ENCODE assay signal across 8 cellular contexts in genomic region chr17:49193513-49194296, GRCh38. TPM values are rescaled to one million over a fixed set of nuclear protein-coding genes. Genes with fewer than 3 reads are reported as not detected.
A peak's percentile ranks its signal among the peaks of the same experiment; 100 is the strongest.
DNase-seq lines count a peak whose midpoint lies in the region; ATAC-seq and TF ChIP-seq lines count a peak whose summit lies in the region.

No MANE protein-coding gene starts in this region.

- ATAC-seq in CD4-positive, alpha-beta T cell (ENCODE audit: poor library complexity) = no peak
- no peak for ATAC-seq in GM21390 (IDR thresholded peaks at IDR 0.05; ENCODE audit: unreplicated experiment)

- CTCF ChIA-PET in CD4-positive, alpha-beta T cell (lab: Charles Lee) = interaction anchor here (0.6 to 4.9 kb wide), 5 partner anchors 13 to 36 kb away, joined by 3 to 46 read pairs (median 5); no protein-coding TSS in a partner anchor

- H2AFZ ChIP-seq in parathyroid adenoma = peak overlapping the region; percentile 99

- no peaks in the 10 kb centered on the region for H3K9me3 Mint-ChIP-seq in CD4-positive, alpha-beta T cell

- H3K36me3 Mint-ChIP-seq in CD4-positive, alpha-beta T cell (ENCODE audit: low read depth) = peaks cover 16% of the 10 kb centered on the region

- H3K27ac Mint-ChIP-seq in CD4-positive, alpha-beta T cell = peak overlapping the region; percentile 98

- POLR2A ChIA-PET in CD4-positive, alpha-beta T cell (lab: Charles Lee) = interaction anchor here (0.9 to 4.2 kb wide), 9 partner anchors 12 to 38 kb away, joined by 3 to 64 read pairs (median 21); partner anchors contain the start of genes ABI3 and GNGT2

- H3K27me3 Mint-ChIP-seq in CD4-positive, alpha-beta T cell = peaks cover 10% of the 10 kb centered on the region

- no peaks in the 10 kb centered on the region for H3K79me2 ChIP-seq in parathyroid adenoma

- peak overlapping the region; percentile 77 for H3K4me3 ChIP-seq in left ventricle myocardium inferior
- H3K4me3 ChIP-seq in parathyroid adenoma (ENCODE audit: low read depth, low read length) = peak overlapping the region; percentile 99

- H3K9me3 ChIP-seq in CD4-positive, alpha-beta T cell (ENCODE audit: control insufficient read depth, low read length) = no peaks in the 10 kb centered on the region
- no peaks in the 10 kb centered on the region for H3K9me3 ChIP-seq in left ventricle myocardium inferior (replicated peaks)
- H3K9me3 ChIP-seq in parathyroid adenoma (ENCODE audit: control insufficient read depth, low read length) = no peaks in the 10 kb centered on the region

- peak in 2 of 10 experiments; percentile 4 to 15 for DNase-seq in CD4-positive, alpha-beta T cell
- DNase-seq in GM19240 (ENCODE audit: insufficient read length, low spot score) (peak; percentile 22), NCI-H82 treated with DMSO at 0.1 percent for 48 hours (lab: John Stamatoyannopoulos, UW; ENCODE audit: unreplicated experiment) (peak; percentile 64), amniotic epithelial cell (ENCODE audit: low read depth) (peak; percentile 79), left ventricle myocardium inferior (no peak), HuH-7.5 (ENCODE audit: low spot score) (no peak)

- H3K27ac ChIP-seq in CD4-positive, alpha-beta T cell (ENCODE audit: low read depth, low read length) = peak overlapping the region; percentile 92
- H3K27ac ChIP-seq in left ventricle myocardium inferior (replicated peaks) (peak overlapping the region; percentile 97), parathyroid adenoma (peak overlapping the region; percentile 96)

- H3K36me3 ChIP-seq in left ventricle myocardium inferior (no peaks in the 10 kb centered on the region), parathyroid adenoma (ENCODE audit: control insufficient read depth, insufficient read depth, low read length) (no peaks in the 10 kb centered on the region)

- no peak overlapping the region for H3K9ac ChIP-seq in parathyroid adenoma

- intact Hi-C loops in CD4-positive, alpha-beta T cell (cut with DNase I, micrococcal nuclease) = loop anchor here (2.0 to 10.0 kb wide), 5 partner anchors 17 to 301 kb away; partner anchors contain the start of genes ABI3 (in 1 of the 2), ATP5MC1 (in 1 of the 2), GNGT2 (in 1 of the 2) and PHOSPHO1 (in 1 of the 2)
- intact Hi-C loops in left ventricle myocardium inferior (cut with micrococcal nuclease) = no loop called here

- H3K4me1 ChIP-seq in left ventricle myocardium inferior = peaks cover 20% of the 10 kb centered on the region
- H3K4me1 ChIP-seq in parathyroid adenoma = no peaks in the 10 kb centered on the region

- H3K27me3 ChIP-seq in CD4-positive, alpha-beta T cell (ENCODE audit: control insufficient read depth, insufficient read depth, low read length) = no peaks in the 10 kb centered on the region
- no peaks in the 10 kb centered on the region for H3K27me3 ChIP-seq in left ventricle myocardium inferior (ENCODE audit: low read depth)
- no peaks in the 10 kb centered on the region for H3K27me3 ChIP-seq in parathyroid adenoma (ENCODE audit: control insufficient read depth, insufficient read depth, low read length)

- H3K4me1 Mint-ChIP-seq in CD4-positive, alpha-beta T cell (ENCODE audit: low read depth) = peaks cover 33% of the 10 kb centered on the region

- H3K4me2 ChIP-seq in parathyroid adenoma (ENCODE audit: low read length) = peak overlapping the region; percentile 95

- no peak for TF ChIP-seq CTCF in CD4-positive, alpha-beta T cell (IDR thresholded peaks at IDR 0.05)
- no peak for TF ChIP-seq CTCF in left ventricle myocardium inferior (IDR thresholded peaks at IDR 0.05; ENCODE audit: borderline replicate concordance)
- no peak for TF ChIP-seq CTCF in parathyroid adenoma (IDR thresholded peaks at IDR 0.05)

- peak overlapping the region; percentile 93 for H3K4me3 Mint-ChIP-seq in CD4-positive, alpha-beta T cell

RNA-seq across cellular contexts. Expression of gene GNGT2, which starts 16.7 kb away (rescaled TPM):
- 1 to 10 TPM; 2.3 to 2.4 TPM for total RNA-seq in CD4-positive, alpha-beta T cell
- total RNA-seq in left ventricle myocardium inferior = 2.2 TPM

RNA-seq across cellular contexts. Expression of gene ABI3, which starts 16.8 kb away (rescaled TPM):
- total RNA-seq in CD4-positive, alpha-beta T cell = 1 to 10 TPM; 5.6 to 5.8 TPM
- total RNA-seq in left ventricle myocardium inferior = 4.9 TPM

RNA-seq across cellular contexts. Expression of gene PHOSPHO1, which starts 36.9 kb away (rescaled TPM):
- total RNA-seq in CD4-positive, alpha-beta T cell = not detected
- total RNA-seq in left ventricle myocardium inferior = 0.52 TPM

Comparison
In these comparisons a context has a peak if more than half of its experiments do, and no peak if none do; other contexts are left out.
1. DNase-seq: peak in GM19240 (single experiment), NCI-H82 treated with DMSO at 0.1 percent for 48 hours (single experiment) and amniotic epithelial cell (single experiment); none in left ventricle myocardium inferior (single experiment) and HuH-7.5 (single experiment).
2. Peak in every context shown above with its lines, with median percentiles within 50 percentile points of each other: H3K27ac ChIP-seq.